Comparison of ENCODE assay signal across 19 cellular contexts in genomic region chr22:47064016-47064415, GRCh38.
DNase-seq lines count a peak whose midpoint lies in the region; ATAC-seq and TF ChIP-seq lines count a peak whose summit lies in the region.
"Had no signal": no experiment of that assay in that cellular context is flagged by ENCODE, and none has a peak within 500 bp of the region (broad histone marks: within the 10 kb centered on the region; RNA-seq: fewer than 3 reads in every experiment).

No MANE protein-coding gene starts in this region.

- H3K4me3 Mint-ChIP-seq in chondrocyte (ENCODE audit: unreplicated experiment) (no peak overlapping the region), neural progenitor cell (no peak overlapping the region)

- H3K27ac Mint-ChIP-seq in chondrocyte (ENCODE audit: unreplicated experiment) (no peak overlapping the region), neural progenitor cell (peak overlapping the region; percentile 79)

- H3K36me3 Mint-ChIP-seq in chondrocyte (ENCODE audit: low read depth) (peaks cover 6% of the 10 kb centered on the region), neural progenitor cell (no peaks in the 10 kb centered on the region)

- H3K4me1 ChIP-seq in right atrium auricular region (no peaks in the 10 kb centered on the region), neural progenitor cell (peaks cover 25% of the 10 kb centered on the region), upper lobe of right lung (no peaks in the 10 kb centered on the region)
- H3K4me1 ChIP-seq: Caco-2, SJCRH30 had no signal

- peaks cover 2% of the 10 kb centered on the region for H3K79me2 ChIP-seq in neural progenitor cell (ENCODE audit: low read depth)

- ATAC-seq in upper lobe of right lung (no peak), HG02623 (IDR thresholded peaks at IDR 0.05; ENCODE audit: unreplicated experiment) (no peak)

- H2AFZ ChIP-seq in neural progenitor cell (replicated peaks): no peak overlapping the region

- no peak overlapping the region for H3K4me2 ChIP-seq in neural progenitor cell

- no peak overlapping the region for H3K27ac ChIP-seq in right atrium auricular region
- H3K27ac ChIP-seq in neural progenitor cell: no peak overlapping the region
- H3K27ac ChIP-seq in upper lobe of right lung: no peak overlapping the region
- H3K27ac ChIP-seq: C4-2B, RWPE1, SJCRH30 had no signal

- H3K36me3 ChIP-seq in right atrium auricular region: peaks cover 3% of the 10 kb centered on the region
- H3K36me3 ChIP-seq in neural progenitor cell: no peaks in the 10 kb centered on the region
- H3K36me3 ChIP-seq in upper lobe of right lung: no peaks in the 10 kb centered on the region
- H3K36me3 ChIP-seq: MG63, SJCRH30 had no signal

- H4K20me1 ChIP-seq in neural progenitor cell (ENCODE audit: low read depth): no peaks in the 10 kb centered on the region

- H3K4me1 Mint-ChIP-seq in chondrocyte (ENCODE audit: low read depth) (no peaks in the 10 kb centered on the region), neural progenitor cell (peaks cover 17% of the 10 kb centered on the region)

- H3K9ac ChIP-seq in neural progenitor cell: no peak overlapping the region

- H3K27me3 ChIP-seq in right atrium auricular region (no peaks in the 10 kb centered on the region), neural progenitor cell (no peaks in the 10 kb centered on the region), upper lobe of right lung (no peaks in the 10 kb centered on the region)
- H3K27me3 ChIP-seq: MG63, SJCRH30 had no signal

- peak; percentile 49 for DNase-seq in cardiac septum (ENCODE audit: low spot score)
- no peak for DNase-seq in right atrium auricular region (ENCODE audit: low spot score)
- peak; percentile 80 for DNase-seq in chondrocyte (ENCODE audit: low spot score)
- DNase-seq in neural progenitor cell (ENCODE audit: low spot score): no peak
- DNase-seq in upper lobe of right lung: peak; percentile 59
- no peak for DNase-seq in NCI-H2029 treated with DMSO at 0.1 percent for 48 hours (lab: John Stamatoyannopoulos, UW)
- DNase-seq: Caco-2; DMS153; MG63; NCI-H1092; NCI-H146; NCI-H2081 treated with DMSO at 0.1 percent for 48 hours; NCI-H446 treated with DMSO at 0.1 percent for 48 hours; NK-92 treated with Interleukin-12 subunit alpha and Interleukin-12 subunit beta, amount 100 ng/mL, for 24 hours; OCI-M1; SJCRH30 had no signal

- H3K4me3 ChIP-seq in right atrium auricular region (no peak overlapping the region), neural progenitor cell (no peak overlapping the region), upper lobe of right lung (no peak overlapping the region)
- H3K4me3 ChIP-seq: MG63, SJCRH30 had no signal

- TF ChIP-seq CTCF in right atrium auricular region (IDR thresholded peaks at IDR 0.05): no peak
- TF ChIP-seq CTCF in chondrocyte (IDR thresholded peaks at IDR 0.05): no peak
- no peak for TF ChIP-seq CTCF in neural progenitor cell (IDR thresholded peaks at IDR 0.05)
- TF ChIP-seq CTCF in upper lobe of right lung (IDR thresholded peaks at IDR 0.05): no peak

- peaks cover 24% of the 10 kb centered on the region for H3F3A ChIP-seq in neural progenitor cell (ENCODE audit: low read depth)

- H3K9me3 Mint-ChIP-seq in chondrocyte (ENCODE audit: low read depth): no peaks in the 10 kb centered on the region
- H3K9me3 Mint-ChIP-seq in neural progenitor cell: no peaks in the 10 kb centered on the region

- H3K27me3 Mint-ChIP-seq in chondrocyte (ENCODE audit: low read depth): no peaks in the 10 kb centered on the region
- no peaks in the 10 kb centered on the region for H3K27me3 Mint-ChIP-seq in neural progenitor cell (ENCODE audit: insufficient read depth, low read depth)

- no peaks in the 10 kb centered on the region for H3K9me3 ChIP-seq in right atrium auricular region
- no peaks in the 10 kb centered on the region for H3K9me3 ChIP-seq in neural progenitor cell (ENCODE audit: low read depth)
- no peaks in the 10 kb centered on the region for H3K9me3 ChIP-seq in upper lobe of right lung
- H3K9me3 ChIP-seq: Caco-2, MG63, SJCRH30 had no signal

- intact Hi-C loops in cardiac septum (cut with DNase I) (no loop called here), upper lobe of right lung (cut with DNase I) (no loop called here)

Comparison
In these comparisons a context has a peak if more than half of its experiments do, and no peak if none do; other contexts are left out.
1. DNase-seq: peak in cardiac septum (single experiment), chondrocyte (single experiment) and upper lobe of right lung (single experiment); none in right atrium auricular region (single experiment), neural progenitor cell (single experiment) and NCI-H2029 treated with DMSO at 0.1 percent for 48 hours (single experiment).